In the genomic region with DNA sequence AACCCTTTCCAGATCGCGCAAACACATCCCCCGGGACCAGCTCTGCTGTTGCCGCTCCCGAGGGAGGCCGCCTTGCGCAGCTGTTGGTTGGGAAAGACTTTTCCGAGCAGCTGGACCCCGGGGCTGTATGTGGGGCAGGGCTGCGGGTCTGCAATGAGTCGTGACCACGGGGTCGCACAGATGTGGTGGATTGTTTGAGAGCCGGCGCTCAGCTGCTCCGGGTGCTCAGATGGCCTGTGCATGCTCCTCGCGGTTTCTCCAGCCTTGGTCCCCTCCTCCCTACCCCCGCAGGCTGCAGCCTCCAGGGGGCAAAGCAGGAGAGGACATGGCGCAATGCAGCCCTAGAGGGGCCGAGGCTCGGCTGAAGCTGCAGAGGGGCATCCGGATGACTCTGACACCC, we compare ENCODE assay signal across 16 cellular contexts.
DNase-seq lines count a peak whose midpoint lies in the region; ATAC-seq, FAIRE-seq and TF ChIP-seq lines count a peak whose summit lies in the region.
"Had no signal": no experiment of that assay in that cellular context is flagged by ENCODE, and none has a peak within 500 bp of the region (broad histone marks: within the 10 kb centered on the region; RNA-seq: fewer than 3 reads in every experiment).

No MANE protein-coding gene starts in this region.

- FAIRE-seq in D721Med (lab: Jason Lieb, UNC): no peak
- FAIRE-seq: H1 had no signal

- H3K36me3 ChIP-seq in BE2C: no peaks in the 10 kb centered on the region
- no peaks in the 10 kb centered on the region for H3K36me3 ChIP-seq in osteoblast (ENCODE audit: insufficient read depth, low read length)
- H3K36me3 ChIP-seq: left lung had no signal

- POLR2A ChIA-PET in HEK293T (lab: Yijun Ruan, JAX): no interaction called here

- no peak overlapping the region for H3K4me2 ChIP-seq in osteoblast (ENCODE audit: insufficient read depth, low read length)
- H3K4me2 ChIP-seq: PC-9 had no signal

- H3K79me2 ChIP-seq in osteoblast (ENCODE audit: insufficient read depth, low read length): no peaks in the 10 kb centered on the region

- H4K20me1 ChIP-seq in osteoblast (ENCODE audit: insufficient read depth, low read length): no peaks in the 10 kb centered on the region

- H3K27me3 ChIP-seq in BE2C: no peaks in the 10 kb centered on the region
- peaks cover 16% of the 10 kb centered on the region for H3K27me3 ChIP-seq in osteoblast (ENCODE audit: insufficient read depth, low read length)

- H3K4me3 ChIP-seq in BE2C (ENCODE audit: low read depth, low read length): no peak overlapping the region
- no peak overlapping the region for H3K4me3 ChIP-seq in osteoblast (ENCODE audit: insufficient read depth, low read length)
- H3K4me3 ChIP-seq: left lung, PC-9 had no signal

- no peak overlapping the region for H2AFZ ChIP-seq in osteoblast (ENCODE audit: low read length)
- H2AFZ ChIP-seq: PC-9 had no signal

- H3K27ac ChIP-seq in osteoblast (ENCODE audit: low read depth, low read length): no peak overlapping the region
- H3K27ac ChIP-seq: epithelial cell of prostate, left lung, PC-9 had no signal

- no peaks in the 10 kb centered on the region for H3K9me3 ChIP-seq in BE2C
- H3K9me3 ChIP-seq in osteoblast (ENCODE audit: low read depth, low read length): no peaks in the 10 kb centered on the region
- H3K9me3 ChIP-seq: left lung had no signal

- ATAC-seq in Right ventricle myocardium superior (ENCODE audit: poor library complexity) (peak; percentile 46), HG03025 (IDR thresholded peaks at IDR 0.05; ENCODE audit: low FRiP score, unreplicated experiment) (no peak)
- ATAC-seq: left lung had no signal

- H3K4me1 ChIP-seq in BE2C: peaks cover 30% of the 10 kb centered on the region
- peaks cover 3% of the 10 kb centered on the region for H3K4me1 ChIP-seq in osteoblast (ENCODE audit: insufficient read depth, low read length)

- DNase-seq in BE2C (peak; percentile 65), RPMI7951 (ENCODE audit: low read depth) (peak; percentile 16), Right ventricle myocardium superior (peak; percentile 77), osteoblast (ENCODE audit: insufficient read length, low spot score, missing footprints) (peak; percentile 66), D721Med (ENCODE audit: insufficient read length, low spot score) (no peak), HEK293T (ENCODE audit: extremely low spot score) (no peak), DMS53 (lab: John Stamatoyannopoulos, UW) (no peak)
- DNase-seq: hypothalamus, NCI-H1105, NCI-H510A treated with DMSO at 0.1 percent for 48 hours, SW 1271 had no signal

- CTCF ChIA-PET in HEK293T (lab: Yijun Ruan, JAX): no interaction called here

- intact Hi-C loops in Right ventricle myocardium superior (cut with DNase I): no loop called here

- TF ChIP-seq CTCF in BE2C (IDR thresholded peaks at IDR 0.05; ENCODE audit: low read depth, low read length): no peak
- TF ChIP-seq CTCF in osteoblast (IDR thresholded peaks at IDR 0.05; ENCODE audit: extremely low read depth, low read depth, low read length): no peak
- no peak for TF ChIP-seq CTCF in D721Med (IDR thresholded peaks at IDR 0.05; ENCODE audit: insufficient read depth, missing control alignments)

TF ChIP-seq in HEK293T, 16 proteins besides CTCF, POLR2A, EP300 and RAD21:
- no peak for TF ChIP-seq SUZ12 (IDR thresholded peaks at IDR 0.05)
- no peak for TF ChIP-seq NFRKB (IDR thresholded peaks at IDR 0.05)
- no peak for TF ChIP-seq HDGF (IDR thresholded peaks at IDR 0.05; ENCODE audit: borderline replicate concordance)
- TF ChIP-seq FOXK2 (IDR thresholded peaks at IDR 0.05): no peak
- no peak for TF ChIP-seq LEF1 (IDR thresholded peaks at IDR 0.05; ENCODE audit: borderline replicate concordance)

Comparison
In these comparisons a context has a peak if more than half of its experiments do, and no peak if none do; other contexts are left out.
1. DNase-seq: peak in BE2C (single experiment), RPMI7951 (single experiment), Right ventricle myocardium superior (single experiment) and osteoblast (single experiment); none in D721Med (single experiment), HEK293T (single experiment) and DMS53 (single experiment).